ENCODE assay signal across 7 cellular contexts in the genomic region with DNA sequence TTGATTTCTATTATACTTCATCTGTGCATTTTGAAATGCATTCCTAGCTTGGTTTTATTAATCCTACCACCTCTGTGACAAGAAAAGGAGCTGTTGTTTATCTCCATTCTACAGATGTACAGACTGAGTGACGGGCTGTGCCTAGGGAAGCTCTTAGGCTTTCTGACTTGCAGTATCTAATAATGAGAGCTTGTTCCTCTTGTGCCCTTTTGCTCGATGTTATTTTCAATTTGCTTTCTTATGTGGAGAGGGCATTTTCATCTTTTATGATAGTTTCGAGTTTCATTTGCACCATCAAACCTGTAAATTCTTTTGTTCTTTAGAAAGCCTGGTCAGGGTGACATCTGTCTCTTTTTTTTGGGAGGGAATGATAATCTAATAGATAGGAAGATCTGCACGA.
"Had no signal": no experiment of that assay in that cellular context is flagged by ENCODE, and none has a peak within 500 bp of the region (broad histone marks: within the 10 kb centered on the region; RNA-seq: fewer than 3 reads in every experiment).

No MANE protein-coding gene starts in this region.

- H2AFZ ChIP-seq: GM23248 had no signal

- ATAC-seq: K562 had no signal

- DNase-seq: GM23248, GOT3, H9, HCEC 1CT, IMR-90, KG1 had no signal

- H3K9ac ChIP-seq: GM23248 had no signal

- H3K4me3 ChIP-seq: GM23248, K562 had no signal

- H3K27ac ChIP-seq: GM23248 had no signal
